17 cellular contexts compared by ENCODE assay signal in genomic region chr15:95492388-95493070, GRCh38.
"Had no signal": no experiment of that assay in that cellular context is flagged by ENCODE, and none has a peak within 500 bp of the region (broad histone marks: within the 10 kb centered on the region; RNA-seq: fewer than 3 reads in every experiment).

No MANE protein-coding gene starts in this region.

- H3K27ac ChIP-seq: adrenal gland, esophagus muscularis mucosa, parathyroid adenoma, vagina had no signal

- H3K27ac Mint-ChIP-seq: activated naive CD4-positive, alpha-beta T cell treated with anti-CD3 and anti-CD28 coated beads, Interleukin-2, amount 50 U/mL, for 24 hours; activated T-helper 2 cell treated with anti-CD3 and anti-CD28 coated beads, Interferon-gamma antibody, Interleukin-2, Interleukin-4, amounts not matched to agents 10 μg/mL and 5 μg/mL and 100 μg/mL, durations not matched to agents 14 hours and 24 hours and 36 hours; naive thymus-derived CD4-positive, alpha-beta T cell had no signal

- H3K79me2 ChIP-seq: parathyroid adenoma had no signal

- H3K4me3 ChIP-seq: adrenal gland, esophagus muscularis mucosa, tibial artery, vagina had no signal

- H2AFZ ChIP-seq: parathyroid adenoma had no signal

- H3K27me3 ChIP-seq: adrenal gland, esophagus muscularis mucosa, tibial artery, vagina had no signal

- ATAC-seq: left colon; naive thymus-derived CD4-positive, alpha-beta T cell had no signal

- H3K36me3 ChIP-seq: adrenal gland, esophagus muscularis mucosa, tibial artery, vagina had no signal

- H3K4me1 ChIP-seq: adrenal gland, esophagus muscularis mucosa, parathyroid adenoma had no signal

- H3K4me3 Mint-ChIP-seq: activated naive CD4-positive, alpha-beta T cell treated with anti-CD3 and anti-CD28 coated beads, Interleukin-2, amount 50 U/mL, for 24 hours; naive thymus-derived CD4-positive, alpha-beta T cell had no signal

- H3K4me1 Mint-ChIP-seq: activated naive CD4-positive, alpha-beta T cell treated with anti-CD3 and anti-CD28 coated beads, Interleukin-2, amount 50 U/mL, for 24 hours; naive thymus-derived CD4-positive, alpha-beta T cell had no signal

- FAIRE-seq: colon had no signal

- H3K9ac ChIP-seq: parathyroid adenoma had no signal

- H3K36me3 Mint-ChIP-seq: activated naive CD4-positive, alpha-beta T cell treated with anti-CD3 and anti-CD28 coated beads, Interleukin-2, amount 50 U/mL, for 24 hours; naive thymus-derived CD4-positive, alpha-beta T cell had no signal

- H3K9me3 ChIP-seq: adrenal gland, esophagus muscularis mucosa, tibial artery, vagina had no signal

- DNase-seq: activated CD4-positive, alpha-beta T cell treated with anti-CD3 and anti-CD28 coated beads, Interleukin-2, amount 50 U/mL, for 4 hours; activated CD4-positive, CD25-positive, alpha-beta regulatory T cell treated with anti-CD3 and anti-CD28 coated beads, Interleukin-2, amount 50 U/mL, for 72 hours; activated T-cell treated with anti-CD3 and anti-CD28 coated beads, Interleukin-2, amount 50 U/mL, for 1 hour; adrenal gland; glutamatergic neuron; left colon; naive thymus-derived CD4-positive, alpha-beta T cell; stimulated activated CD4-positive, alpha-beta T cell treated with anti-CD3 and anti-CD28 coated beads, Interleukin-2, amount 100 ng/mL, for 48 hours; stimulated activated naive CD4-positive, alpha-beta T cell; T-helper 2 cell; tibial artery had no signal

- H3K9me3 Mint-ChIP-seq: activated naive CD4-positive, alpha-beta T cell treated with anti-CD3 and anti-CD28 coated beads, Interleukin-2, amount 50 U/mL, for 24 hours; activated T-helper 2 cell treated with anti-CD3 and anti-CD28 coated beads, Interferon-gamma antibody, Interleukin-2, Interleukin-4, amounts not matched to agents 10 μg/mL and 5 μg/mL and 100 μg/mL, durations not matched to agents 14 hours and 24 hours and 36 hours had no signal
